ENCODE assay signal across 1 cellular context in genomic region chr19:6587093-6587820, GRCh38.
TF ChIP-seq lines count a peak whose summit lies in the region.

No MANE protein-coding gene starts in this region.

TF ChIP-seq in GM23338, 12 proteins besides CTCF, POLR2A, EP300 and RAD21 (continued from another document):
- TF ChIP-seq REST (IDR thresholded peaks at IDR 0.05; ENCODE audit: unreplicated experiment) = no peak
- no peak for TF ChIP-seq EZH2 (IDR thresholded peaks at IDR 0.05; ENCODE audit: low read depth, unreplicated experiment)
- TF ChIP-seq JUNB (IDR thresholded peaks at IDR 0.05; ENCODE audit: unreplicated experiment) = no peak
- TF ChIP-seq POLR2AphosphoS5 (IDR thresholded peaks at IDR 0.05; ENCODE audit: low read depth) = no peak
- no peak for TF ChIP-seq ZNF114 (CRISPR knock-in tag; IDR thresholded peaks at IDR 0.05)
- no peak for TF ChIP-seq ETS1 (IDR thresholded peaks at IDR 0.05)
- no peak for TF ChIP-seq CREB1 (CRISPR knock-in tag; IDR thresholded peaks at IDR 0.05; ENCODE audit: low read depth)
TF ChIP-seq in GM23338: peak in this region for 0.
